27 cellular contexts compared by ENCODE assay signal in the genomic region with DNA sequence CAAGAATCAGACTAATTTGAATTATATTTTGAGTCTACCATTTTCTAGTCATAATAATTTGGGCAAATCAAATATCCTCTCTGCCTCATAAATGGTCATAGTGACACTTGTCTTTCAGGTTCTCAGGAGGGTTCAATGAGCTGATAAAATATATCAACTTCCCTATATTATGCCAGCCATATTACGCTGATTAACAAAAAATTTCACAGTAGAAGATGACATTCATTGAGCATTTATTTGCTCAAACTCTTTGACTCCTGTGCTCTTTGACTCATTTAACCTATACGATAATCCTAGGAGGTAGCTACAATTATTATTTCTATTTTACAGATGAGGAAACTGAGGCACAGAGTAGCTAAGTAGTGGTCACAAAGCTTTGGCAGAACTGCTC.
DNase-seq lines count a peak whose midpoint lies in the region; ATAC-seq, FAIRE-seq and TF ChIP-seq lines count a peak whose summit lies in the region.
"Had no signal": no experiment of that assay in that cellular context is flagged by ENCODE, and none has a peak within 500 bp of the region (broad histone marks: within the 10 kb centered on the region; RNA-seq: fewer than 3 reads in every experiment).

No MANE protein-coding gene starts in this region.

- H4K5ac ChIP-seq in IMR-90 (ENCODE audit: low read depth, low read length) = peak overlapping the region; percentile 52

- H3K27ac ChIP-seq in IMR-90 (ENCODE audit: insufficient read depth, low read length) (peak overlapping the region; percentile 94), astrocyte (ENCODE audit: low read depth, low read length) (peak overlapping the region; percentile 92), mesenchymal stem cell (ENCODE audit: low read length, poor library complexity, severe bottlenecking) (peak overlapping the region; percentile 61), uterus (peak overlapping the region; percentile 43 to 65), heart right ventricle (peak overlapping the region in 1 of 10 donors; percentile 66)
- H3K27ac ChIP-seq: pancreas, tibial nerve had no signal

- peak overlapping the region; percentile 85 for H3K4ac ChIP-seq in IMR-90 (ENCODE audit: low read depth, low read length)
- no peak overlapping the region for H3K4ac ChIP-seq in mesenchymal stem cell (ENCODE audit: low read depth in 1 of 2, low read length in 2 of 2)

- H4K91ac ChIP-seq in IMR-90 (ENCODE audit: insufficient read depth, low read depth, low read length) (peak overlapping the region; percentile 71; the same call in 1 of the 2 replicates), mesenchymal stem cell (ENCODE audit: low read length) (no peak overlapping the region)

- H3K79me1 ChIP-seq in IMR-90 (ENCODE audit: low read depth in 1 of 2, low read length in 2 of 2) = no peaks in the 10 kb centered on the region
- H3K79me1 ChIP-seq in mesenchymal stem cell (replicated peaks; ENCODE audit: low read length, poor library complexity, severe bottlenecking) = no peaks in the 10 kb centered on the region

- in situ Hi-C loops in IMR-90 (cut with MboI; ENCODE audit: low sequenced_read_pairs) = no loop called here

- DNase-seq in IMR-90 (no peak), astrocyte (ENCODE audit: low read depth) (no peak), mesenchymal stem cell (no peak), uterus (no peak), type B pancreatic cell (ENCODE audit: extremely low spot score, unreplicated experiment) (no peak), heart right ventricle (no peak)
- DNase-seq: activated CD4-positive, alpha-beta T cell treated with anti-CD3 and anti-CD28 coated beads, Interleukin-2, amount 50 U/mL, for 1 hour; activated CD4-positive, CD25-positive, alpha-beta regulatory T cell; activated effector memory CD4-positive, alpha-beta T cell treated with anti-CD3 and anti-CD28 coated beads, Interleukin-2, amount 50 U/mL, for 16 hours; activated naive CD8-positive, alpha-beta T cell treated with anti-CD3 and anti-CD28 coated beads, Interleukin-2, amount 10 ng/mL, durations not matched to agents 7 days and 5 days; activated T-cell treated with anti-CD3 and anti-CD28 coated beads, Interleukin-2, amount 50 U/mL, for 1 hour; C1 segment of cervical spinal cord; central memory CD4-positive, alpha-beta T cell; COR-L47; NCI-H446; NCI-H748 treated with DMSO at 0.1 percent for 48 hours; nephron progenitor cell; pancreas; stimulated activated CD4-positive, alpha-beta T cell treated with anti-CD3 and anti-CD28 coated beads, Interleukin-12 subunit alpha, Interleukin-12 subunit beta, amount 100 ng/mL, for 4 hours; stimulated activated CD4-positive, alpha-beta T cell treated with anti-CD3 and anti-CD28 coated beads, Interleukin-2, amount 100 ng/mL, for 48 hours had no signal

- H3K4me2 ChIP-seq in IMR-90 (ENCODE audit: low read depth, low read length) (peak overlapping the region; percentile 23; the same call in 1 of the 2 replicates), astrocyte (ENCODE audit: low read length) (peak overlapping the region; percentile 37), mesenchymal stem cell (ENCODE audit: low read length, poor library complexity, severe bottlenecking) (no peak overlapping the region)

- TF ChIP-seq POLR2A in IMR-90 (IDR thresholded peaks at IDR 0.05; ENCODE audit: low read depth, low read length) (no peak), uterus (IDR thresholded peaks at IDR 0.05) (no peak)

- CTCF ChIA-PET in IMR-90 (lab: Yijun Ruan, JAX) = no interaction called here

- no peaks in the 10 kb centered on the region for H3K79me2 ChIP-seq in astrocyte (ENCODE audit: insufficient read depth, low read length)

- FAIRE-seq in astrocyte (lab: Jason Lieb, UNC) = no peak
- FAIRE-seq: GM12891, pancreas, TTC549 had no signal

- no peak overlapping the region for H2AK9ac ChIP-seq in IMR-90 (replicated peaks; ENCODE audit: low read depth, low read length, poor library complexity)

- H3K18ac ChIP-seq in IMR-90 (ENCODE audit: low read depth, low read length) = peak overlapping the region; percentile 78
- peak overlapping the region in 1 of 2 experiments; percentile 25 for H3K18ac ChIP-seq in mesenchymal stem cell (ENCODE audit: low read depth in 1 of 2, low read length in 2 of 2)

- H3K4me3 Mint-ChIP-seq in astrocyte (ENCODE audit: unreplicated experiment) (no peak overlapping the region), type B pancreatic cell (no peak overlapping the region)
- H3K4me3 Mint-ChIP-seq: activated naive CD8-positive, alpha-beta T cell treated with anti-CD3 and anti-CD28 coated beads, Interleukin-2, amount 10 ng/mL, durations not matched to agents 7 days and 5 days; dendritic cell treated with granulocyte-macrophage colony-stimulating factor and Interleukin-4, amounts not matched to agents 40 ng/mL and 50 ng/mL, for 4 days; nephron progenitor cell had no signal

- H2AFZ ChIP-seq in IMR-90 (replicated peaks; ENCODE audit: low read length, poor library complexity) (peak overlapping the region; percentile 65), astrocyte (ENCODE audit: low read depth, low read length) (peak overlapping the region; percentile 7), mesenchymal stem cell (ENCODE audit: low read depth, low read length) (no peak overlapping the region)

- H3K9me1 ChIP-seq in IMR-90 (ENCODE audit: insufficient read depth, low read length) = peaks cover 4% of the 10 kb centered on the region; the same call in 1 of the 2 replicates

- H2BK120ac ChIP-seq in IMR-90 (ENCODE audit: low read depth, low read length) (peak overlapping the region; percentile 88), mesenchymal stem cell (ENCODE audit: low read depth, low read length) (no peak overlapping the region)

- H3K9me3 Mint-ChIP-seq in astrocyte (ENCODE audit: unreplicated experiment) (no peaks in the 10 kb centered on the region), type B pancreatic cell (no peaks in the 10 kb centered on the region)
- H3K9me3 Mint-ChIP-seq: activated naive CD8-positive, alpha-beta T cell treated with anti-CD3 and anti-CD28 coated beads, Interleukin-2, amount 10 ng/mL, durations not matched to agents 7 days and 5 days; dendritic cell treated with granulocyte-macrophage colony-stimulating factor and Interleukin-4, amounts not matched to agents 40 ng/mL and 50 ng/mL, for 4 days; nephron progenitor cell had no signal

- H3K4me3 ChIP-seq in IMR-90 (ENCODE audit: insufficient read depth, low read depth, low read length) = no peak overlapping the region
- no peak overlapping the region for H3K4me3 ChIP-seq in astrocyte (ENCODE audit: insufficient read depth, low read depth, low read length)
- H3K4me3 ChIP-seq in mesenchymal stem cell (ENCODE audit: insufficient read depth in 1 of 2, low read depth in 1 of 2, low read length in 2 of 2) = no peak overlapping the region
- H3K4me3 ChIP-seq in uterus = no peak overlapping the region
- no peak overlapping the region for H3K4me3 ChIP-seq in heart right ventricle
- H3K4me3 ChIP-seq: heart left ventricle, pancreas, right atrium auricular region, tibial nerve had no signal

- H3K56ac ChIP-seq in IMR-90 (ENCODE audit: extremely low read depth, insufficient read depth, low read length) = peak overlapping the region; percentile 55

- peaks cover 5% of the 10 kb centered on the region for H3K4me1 ChIP-seq in IMR-90 (ENCODE audit: control insufficient read depth, insufficient read depth, low read length)
- H3K4me1 ChIP-seq in astrocyte (ENCODE audit: insufficient read depth, low read length) = peaks cover 17% of the 10 kb centered on the region
- no peaks in the 10 kb centered on the region for H3K4me1 ChIP-seq in mesenchymal stem cell (ENCODE audit: control insufficient read depth, insufficient read depth, low read depth, low read length)
- peaks cover 0 to 14% of the 10 kb centered on the region in 2 donors for H3K4me1 ChIP-seq in uterus
- H3K4me1 ChIP-seq in heart right ventricle = peaks cover 0 to 10% (median 0%) of the 10 kb centered on the region in 9 donors
- H3K4me1 ChIP-seq: pancreas, right atrium auricular region, tibial nerve had no signal

- H3K36me3 ChIP-seq in IMR-90 (ENCODE audit: control insufficient read depth, insufficient read depth, low read length) (no peaks in the 10 kb centered on the region), astrocyte (ENCODE audit: insufficient read depth, low read length) (no peaks in the 10 kb centered on the region), mesenchymal stem cell (ENCODE audit: control insufficient read depth in 1 of 2, insufficient read depth in 2 of 2, low read depth in 1 of 2, low read length in 2 of 2) (no peaks in the 10 kb centered on the region), uterus (no peaks in the 10 kb centered on the region), heart right ventricle (no peaks in the 10 kb centered on the region)
- H3K36me3 ChIP-seq: heart left ventricle, pancreas, right atrium auricular region, tibial nerve had no signal

- H2AK5ac ChIP-seq in IMR-90 (ENCODE audit: low read depth, low read length) (peak overlapping the region; percentile 89; the same call in 1 of the 2 replicates), mesenchymal stem cell (ENCODE audit: low read length, severe bottlenecking) (no peak overlapping the region)

- H2BK5ac ChIP-seq in IMR-90 (ENCODE audit: low read depth, low read length, poor library complexity, severe bottlenecking) (peak overlapping the region; percentile 90), mesenchymal stem cell (ENCODE audit: low read depth, low read length, poor library complexity, severe bottlenecking) (no peak overlapping the region)

- no peaks in the 10 kb centered on the region for H3K36me3 Mint-ChIP-seq in astrocyte (ENCODE audit: low read depth, unreplicated experiment)
- no peaks in the 10 kb centered on the region for H3K36me3 Mint-ChIP-seq in type B pancreatic cell
- H3K36me3 Mint-ChIP-seq: activated naive CD8-positive, alpha-beta T cell treated with anti-CD3 and anti-CD28 coated beads, Interleukin-2, amount 10 ng/mL, durations not matched to agents 7 days and 5 days had no signal

- no CpG with 5 or more reads among the region's 2 CpGs for WGBS in IMR-90 (ENCODE audit: extremely low coverage in 2 of 2, insufficient read length in 1 of 2), 2 experiments
- 100% methylated on average over 1 of the region's 2 CpGs for WGBS in mesenchymal stem cell
- WGBS in heart right ventricle, 2 donors = 74 to 97% methylated on average over 2 of the region's 2 CpGs

- peak overlapping the region; percentile 87 for H2BK20ac ChIP-seq in IMR-90 (ENCODE audit: low read depth, low read length)

- ATAC-seq in IMR-90 (ENCODE audit: low read depth) (no peak), HG03108 (IDR thresholded peaks at IDR 0.05; ENCODE audit: unreplicated experiment) (no peak), heart right ventricle (no peak)

- dilution Hi-C loops in IMR-90 (cut with HindIII; ENCODE audit: low sequenced_read_pairs, unreplicated experiment) = no loop called here

- H3K27me3 ChIP-seq in IMR-90 (ENCODE audit: control insufficient read depth, insufficient read depth, low read length) (no peaks in the 10 kb centered on the region), astrocyte (ENCODE audit: insufficient read depth, low read length) (no peaks in the 10 kb centered on the region), mesenchymal stem cell (ENCODE audit: control insufficient read depth in 1 of 2, insufficient read depth in 1 of 2, low read length in 2 of 2) (no peaks in the 10 kb centered on the region), uterus (no peaks in the 10 kb centered on the region), heart right ventricle (no peaks in the 10 kb centered on the region)
- H3K27me3 ChIP-seq: heart left ventricle, pancreas, right atrium auricular region, tibial nerve had no signal

- TF ChIP-seq CTCF in IMR-90 (conservative IDR thresholded peaks at IDR 0.05; ENCODE audit: low read depth, low read length) = no peak
- no peak for TF ChIP-seq CTCF in astrocyte (IDR thresholded peaks at IDR 0.05; ENCODE audit: insufficient read depth, low read depth, low read length)
- TF ChIP-seq CTCF in uterus (IDR thresholded peaks at IDR 0.05) = no peak
- TF ChIP-seq CTCF in type B pancreatic cell (conservative IDR thresholded peaks at IDR 0.05) = no peak
- TF ChIP-seq CTCF in heart right ventricle (IDR thresholded peaks at IDR 0.05) = no peak

- H3K14ac ChIP-seq in IMR-90 (replicated peaks; ENCODE audit: low read depth, low read length) (peak overlapping the region; percentile 77), mesenchymal stem cell (ENCODE audit: low read length in 2 of 2) (no peak overlapping the region)

- H2BK15ac ChIP-seq in IMR-90 (ENCODE audit: low read depth, low read length) (peak overlapping the region; percentile 82; the same call in 1 of the 3 replicates), mesenchymal stem cell (ENCODE audit: low read depth, poor library complexity, severe bottlenecking) (no peak overlapping the region)

- intact Hi-C loops in IMR-90 (cut with micrococcal nuclease) = no loop called here
- intact Hi-C loops in uterus (cut with DNase I; ENCODE audit: low total_unique reads) = no loop called here
- intact Hi-C loops in heart right ventricle (cut with DNase I) = no loop called here

- peaks cover 26% of the 10 kb centered on the region for H3K4me1 Mint-ChIP-seq in astrocyte (ENCODE audit: low read depth, unreplicated experiment)
- H3K4me1 Mint-ChIP-seq in type B pancreatic cell (ENCODE audit: unreplicated experiment) = no peaks in the 10 kb centered on the region
- H3K4me1 Mint-ChIP-seq: activated naive CD8-positive, alpha-beta T cell treated with anti-CD3 and anti-CD28 coated beads, Interleukin-2, amount 10 ng/mL, durations not matched to agents 7 days and 5 days; nephron progenitor cell had no signal

- no TSS peak for BruUV-seq in IMR-90 (replicated peaks; lab: Mats Ljungman, UMichigan)

- H3K27me3 Mint-ChIP-seq in astrocyte (ENCODE audit: low read depth, unreplicated experiment) (no peaks in the 10 kb centered on the region), type B pancreatic cell (no peaks in the 10 kb centered on the region)
- H3K27me3 Mint-ChIP-seq: dendritic cell treated with granulocyte-macrophage colony-stimulating factor and Interleukin-4, amounts not matched to agents 40 ng/mL and 50 ng/mL, for 4 days had no signal

- peak overlapping the region in 1 of 2 experiments; percentile 35 for H2BK12ac ChIP-seq in mesenchymal stem cell (ENCODE audit: low read length in 2 of 2)

- TF ChIP-seq RAD21 in IMR-90 (IDR thresholded peaks at IDR 0.05; ENCODE audit: low read length) = no peak

- H3K9me3 ChIP-seq in IMR-90 (ENCODE audit: control insufficient read depth, insufficient read depth, low read length) (no peaks in the 10 kb centered on the region), astrocyte (ENCODE audit: insufficient read depth, low read depth, low read length) (no peaks in the 10 kb centered on the region), mesenchymal stem cell (ENCODE audit: control insufficient read depth, low read length) (no peaks in the 10 kb centered on the region), uterus (no peaks in the 10 kb centered on the region), heart right ventricle (no peaks in the 10 kb centered on the region)
- H3K9me3 ChIP-seq: heart left ventricle, pancreas, right atrium auricular region, tibial nerve had no signal

- no peak overlapping the region for H3K9ac ChIP-seq in IMR-90 (ENCODE audit: low read depth, low read length)
- H3K9ac ChIP-seq in astrocyte (ENCODE audit: low read length) = peak overlapping the region; percentile 49
- no peak overlapping the region for H3K9ac ChIP-seq in mesenchymal stem cell (ENCODE audit: low read length)

- peak overlapping the region; percentile 97 for H3K27ac Mint-ChIP-seq in astrocyte (ENCODE audit: unreplicated experiment)
- H3K27ac Mint-ChIP-seq in type B pancreatic cell = no peak overlapping the region
- H3K27ac Mint-ChIP-seq: activated naive CD8-positive, alpha-beta T cell treated with anti-CD3 and anti-CD28 coated beads, Interleukin-2, amount 10 ng/mL, durations not matched to agents 7 days and 5 days; dendritic cell treated with granulocyte-macrophage colony-stimulating factor and Interleukin-4, amounts not matched to agents 40 ng/mL and 50 ng/mL, for 4 days; nephron progenitor cell had no signal

- H4K8ac ChIP-seq in IMR-90 (ENCODE audit: low read depth in 2 of 2, low read length in 2 of 2) = peak overlapping the region; percentile 73 to 88
- peak overlapping the region; percentile 27 for H4K8ac ChIP-seq in mesenchymal stem cell (ENCODE audit: low read length)

- H3K23ac ChIP-seq in IMR-90 (ENCODE audit: low read depth, low read length) = peak overlapping the region; percentile 36; the same call in 1 of the 2 replicates
- no peak overlapping the region for H3K23ac ChIP-seq in mesenchymal stem cell (ENCODE audit: low read length in 2 of 2)

- POLR2A ChIA-PET in IMR-90 (lab: Charles Lee; ENCODE audit: unreplicated experiment) = no interaction called here

- H4K20me1 ChIP-seq in IMR-90 (ENCODE audit: insufficient read depth, low read length) (no peaks in the 10 kb centered on the region), astrocyte (ENCODE audit: insufficient read depth, low read length) (no peaks in the 10 kb centered on the region)
